Comparison of ENCODE assay signal across 8 cellular contexts in the genomic region with DNA sequence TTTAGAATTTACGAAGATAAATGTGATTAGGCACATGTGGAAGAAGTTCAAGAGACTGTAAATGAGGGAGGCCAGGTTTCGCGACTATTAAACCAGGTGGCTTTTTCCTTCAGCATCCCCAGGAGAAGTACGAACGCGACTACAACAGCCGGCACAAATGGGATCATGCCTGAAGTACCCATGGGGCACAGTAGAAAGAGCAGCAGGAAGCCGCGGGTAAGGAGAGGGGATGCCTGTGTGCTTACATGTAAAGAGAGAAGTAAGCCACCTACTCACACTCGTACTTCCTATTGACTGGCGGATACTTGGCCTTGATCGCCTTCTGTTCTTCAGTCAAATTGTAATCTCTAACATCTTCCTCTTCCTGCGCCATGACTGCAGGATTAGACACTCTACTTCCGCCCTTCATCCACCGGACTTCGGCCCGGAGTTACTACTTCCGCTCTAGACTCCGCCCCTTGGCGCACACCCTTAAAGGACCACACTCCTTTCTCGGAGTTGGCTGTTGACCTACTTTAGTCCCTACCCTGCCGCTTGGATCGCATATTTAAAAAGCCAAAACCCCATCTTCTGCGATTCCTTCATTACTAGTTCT. TPM values are rescaled to one million over a fixed set of nuclear protein-coding genes. Genes with fewer than 3 reads are reported as not detected.
A peak's percentile ranks its signal among the peaks of the same experiment; 100 is the strongest.
DNase-seq lines count a peak whose midpoint lies in the region; ATAC-seq, FAIRE-seq and TF ChIP-seq lines count a peak whose summit lies in the region.

Gene ZBTB8OS (minus strand): TSS at position 394 of the 595 bp plus-strand sequence. CDS start 21 bp downstream, at position 373.

- H3K36me3 Mint-ChIP-seq in T-helper 1 cell treated with Interleukin-12 subunit alpha and Interleukin-12 subunit beta and Interleukin-4 antibody, amounts not matched to agents 30 μg/mL and 1 μg/mL, for 36 hours (ENCODE audit: low read depth), result peaks cover 35% of the 10 kb centered on the region

- H3K4me3 Mint-ChIP-seq in T-helper 1 cell treated with Interleukin-12 subunit alpha and Interleukin-12 subunit beta and Interleukin-4 antibody, amounts not matched to agents 30 μg/mL and 1 μg/mL, for 36 hours, result peak within 1 kb of the TSS; percentile 90

- H3K27ac Mint-ChIP-seq in T-helper 1 cell treated with Interleukin-12 subunit alpha and Interleukin-12 subunit beta and Interleukin-4 antibody, amounts not matched to agents 30 μg/mL and 1 μg/mL, for 36 hours, result peak within 1 kb of the TSS; percentile 98

- intact Hi-C loops in left ventricle myocardium superior (cut with micrococcal nuclease) (no loop called here), prostate gland (cut with DNase I) (loop anchor here (2.0 kb wide), 1 partner anchor 53 kb away; the partner anchor contains the start of gene SYNC)

- ATAC-seq in HG02840 (IDR thresholded peaks at IDR 0.05; ENCODE audit: low FRiP score, unreplicated experiment), result peak; percentile 63
- ATAC-seq in left ventricle myocardium superior, result peak; percentile 89

- H3K4me1 Mint-ChIP-seq in T-helper 1 cell treated with Interleukin-12 subunit alpha and Interleukin-12 subunit beta and Interleukin-4 antibody, amounts not matched to agents 30 μg/mL and 1 μg/mL, for 36 hours (ENCODE audit: low read depth), result peaks cover 37% of the 10 kb centered on the region

- TF ChIP-seq CTCF in prostate gland (IDR thresholded peaks at IDR 0.05), result no peak

- no peaks in the 10 kb centered on the region for H3K9me3 Mint-ChIP-seq in T-helper 1 cell treated with Interleukin-12 subunit alpha and Interleukin-12 subunit beta and Interleukin-4 antibody, amounts not matched to agents 30 μg/mL and 1 μg/mL, for 36 hours

- FAIRE-seq in GM12891 (lab: Jason Lieb, UNC), result no peak

- no peaks in the 10 kb centered on the region for H3K27me3 Mint-ChIP-seq in T-helper 1 cell treated with Interleukin-12 subunit alpha and Interleukin-12 subunit beta and Interleukin-4 antibody, amounts not matched to agents 30 μg/mL and 1 μg/mL, for 36 hours (ENCODE audit: low read depth)

- H3K27me3 ChIP-seq in prostate gland (replicated peaks; ENCODE audit: insufficient read depth), result no peaks in the 10 kb centered on the region

- H3K4me1 ChIP-seq in prostate gland (replicated peaks) (peaks cover 9% of the 10 kb centered on the region), urinary bladder (ENCODE audit: insufficient read depth) (no peaks in the 10 kb centered on the region)

- H3K27ac ChIP-seq in angular gyrus (ENCODE audit: low read depth, low read length) (peak within 1 kb of the TSS; percentile 100), prostate gland (peak within 1 kb of the TSS; percentile 100), urinary bladder (ENCODE audit: low read depth) (peak within 1 kb of the TSS; percentile 90)

- WGBS in prostate gland, result 0% methylated on average over 24 of the region's 24 CpGs
- under 1% methylated on average over 24 of the region's 24 CpGs for WGBS in urinary bladder

- H3K9me3 ChIP-seq in prostate gland, result no peaks in the 10 kb centered on the region

- TF ChIP-seq POLR2A in GM12891 (IDR thresholded peaks at IDR 0.05; ENCODE audit: low read depth, low read length) (peak; percentile 96), prostate gland (IDR thresholded peaks at IDR 0.05) (peak; percentile 36)

- peak within 1 kb of the TSS; percentile 87 for H3K4me3 ChIP-seq in prostate gland
- H3K4me3 ChIP-seq in urinary bladder (ENCODE audit: low read depth, low read length), result peak within 1 kb of the TSS; percentile 71

- DNase-seq in GM12891 (ENCODE audit: insufficient read length, low spot score) (peak; percentile 63), NCI-H1694 (lab: John Stamatoyannopoulos, UW) (peak; percentile 88), left ventricle myocardium superior (peak; percentile 92), prostate gland (ENCODE audit: low spot score) (peak; percentile 90)

- no peaks in the 10 kb centered on the region for H3K36me3 ChIP-seq in prostate gland
- H3K36me3 ChIP-seq in urinary bladder (ENCODE audit: insufficient read depth), result peaks cover 3% of the 10 kb centered on the region

TF ChIP-seq in GM12891, 5 proteins besides CTCF, POLR2A, EP300 and RAD21:
- TF ChIP-seq SPI1 (IDR thresholded peaks at IDR 0.05; ENCODE audit: low read depth, low read length) (peak; percentile 70), TAF1 (IDR thresholded peaks at IDR 0.05; ENCODE audit: low read depth, low read length) (peak; percentile 96), POLR2AphosphoS5 (IDR thresholded peaks at IDR 0.05; ENCODE audit: low read depth, low read length) (peak; percentile 97), PAX5 (IDR thresholded peaks at IDR 0.05; ENCODE audit: insufficient read depth, low read length, severe bottlenecking) (no peak)

RNA-seq across cellular contexts. Expression of gene ZBTB8OS, which starts in this region (rescaled TPM):
- polyA plus RNA-seq in GM12891 (2012; ENCODE audit: low read depth, missing spikeins), result 115 TPM
- total RNA-seq in left ventricle myocardium superior (34.5 TPM), prostate gland (10 to 100 TPM; 32.7 to 38.7 TPM), urinary bladder (37.4 TPM)
- polyA plus RNA-seq in urinary bladder, result 33.9 TPM

Comparison
In these comparisons a context has a peak if more than half of its experiments do, and no peak if none do; other contexts are left out.
1. Peak in every context shown above with its lines: DNase-seq, ATAC-seq, H3K4me3 ChIP-seq and H3K27ac ChIP-seq.